In the genomic region with DNA sequence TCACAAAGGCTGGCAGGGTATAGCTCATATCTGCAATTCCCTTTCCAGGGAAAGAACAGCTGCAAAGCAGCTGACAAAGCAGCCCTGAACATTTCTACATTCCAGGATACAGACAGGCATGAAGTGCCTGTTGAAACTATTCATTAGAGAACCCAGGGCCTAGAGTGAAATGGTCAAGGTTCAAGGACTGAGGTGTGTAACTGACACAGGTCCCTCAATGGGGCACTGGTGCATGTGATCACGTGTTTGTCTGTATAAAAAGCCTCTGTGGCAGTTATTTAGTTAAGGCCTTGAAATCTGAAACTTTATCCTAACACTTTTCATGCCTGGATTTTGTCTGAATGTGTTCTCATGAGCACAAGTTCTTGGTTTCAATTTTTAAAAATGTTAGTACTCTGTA, we compare ENCODE assay signal across 12 cellular contexts. TPM values are rescaled to one million over a fixed set of nuclear protein-coding genes. Genes with fewer than 3 reads are reported as not detected.
A peak's percentile ranks its signal among the peaks of the same experiment; 100 is the strongest.
DNase-seq lines count a peak whose midpoint lies in the region; ATAC-seq, FAIRE-seq and TF ChIP-seq lines count a peak whose summit lies in the region.
"Had no signal": no experiment of that assay in that cellular context is flagged by ENCODE, and none has a peak within 500 bp of the region (broad histone marks: within the 10 kb centered on the region; RNA-seq: fewer than 3 reads in every experiment).

No MANE protein-coding gene starts in this region.

- H3K27me3 ChIP-seq in parathyroid adenoma (ENCODE audit: control insufficient read depth, insufficient read depth, low read length), result no peaks in the 10 kb centered on the region
- H3K27me3 ChIP-seq: vagina had no signal

- peak; percentile 77 for DNase-seq in COLO668 (lab: John Stamatoyannopoulos, UW; ENCODE audit: unreplicated experiment)
- DNase-seq in SK-MEL-5 (ENCODE audit: low read depth, low spot score), result peak; percentile 55
- no peak for DNase-seq in glutamatergic neuron
- no peak for DNase-seq in GM19240 (ENCODE audit: insufficient read length, low spot score)
- no peak for DNase-seq in dermis blood vessel endothelial cell
- DNase-seq in urothelium cell line (ENCODE audit: low spot score), result no peak
- DNase-seq: activated naive CD8-positive, alpha-beta T cell treated with anti-CD3 and anti-CD28 coated beads, Interleukin-2, amount 10 ng/mL, durations not matched to agents 7 days and 5 days; NCI-H1436 treated with DMSO at 0.1 percent for 48 hours; T-helper 1 cell had no signal

- H3K4me1 Mint-ChIP-seq in glutamatergic neuron (ENCODE audit: low read depth, unreplicated experiment), result peaks cover 38% of the 10 kb centered on the region

- FAIRE-seq in urothelium cell line (lab: Jason Lieb, UNC), result no peak

- H3K4me1 ChIP-seq in parathyroid adenoma, result peaks cover 8% of the 10 kb centered on the region

- H3K9me3 ChIP-seq in parathyroid adenoma (ENCODE audit: control insufficient read depth, low read length), result no peaks in the 10 kb centered on the region
- H3K9me3 ChIP-seq: vagina had no signal

- no peak for ATAC-seq in HG03378 (IDR thresholded peaks at IDR 0.05; ENCODE audit: unreplicated experiment)

- no peaks in the 10 kb centered on the region for H3K36me3 Mint-ChIP-seq in glutamatergic neuron (ENCODE audit: unreplicated experiment)

- no peak overlapping the region for H3K27ac ChIP-seq in parathyroid adenoma
- H3K27ac ChIP-seq: vagina had no signal

- in situ Hi-C loops in SK-MEL-5 (cut with HindIII; ENCODE audit: low pct_unique_long_range_greater_than_20kb, low sequenced_read_pairs), result no loop called here

- no peak overlapping the region for H2AFZ ChIP-seq in parathyroid adenoma

- H3K4me3 ChIP-seq in parathyroid adenoma (ENCODE audit: low read depth, low read length), result peak overlapping the region; percentile 27
- H3K4me3 ChIP-seq: vagina had no signal

- peak overlapping the region; percentile 25 for H3K27ac Mint-ChIP-seq in glutamatergic neuron (ENCODE audit: unreplicated experiment)
- H3K27ac Mint-ChIP-seq: activated naive CD8-positive, alpha-beta T cell treated with anti-CD3 and anti-CD28 coated beads, Interleukin-2, amount 10 ng/mL, durations not matched to agents 7 days and 5 days had no signal

- H3K9me3 Mint-ChIP-seq in glutamatergic neuron (ENCODE audit: unreplicated experiment), result peaks cover 2% of the 10 kb centered on the region
- H3K9me3 Mint-ChIP-seq: activated naive CD8-positive, alpha-beta T cell treated with anti-CD3 and anti-CD28 coated beads, Interleukin-2, amount 10 ng/mL, durations not matched to agents 7 days and 5 days had no signal

- TF ChIP-seq CTCF in glutamatergic neuron (IDR thresholded peaks at IDR 0.05; ENCODE audit: partially characterized antibody, unreplicated experiment), result no peak
- no peak for TF ChIP-seq CTCF in parathyroid adenoma (IDR thresholded peaks at IDR 0.05)

- H3K4me2 ChIP-seq in parathyroid adenoma (ENCODE audit: low read length), result peak overlapping the region; percentile 58

- H3K27me3 Mint-ChIP-seq in glutamatergic neuron (ENCODE audit: unreplicated experiment), result peaks cover 3% of the 10 kb centered on the region
- H3K27me3 Mint-ChIP-seq: activated naive CD8-positive, alpha-beta T cell treated with anti-CD3 and anti-CD28 coated beads, Interleukin-2, amount 10 ng/mL, durations not matched to agents 7 days and 5 days had no signal

- H3K79me2 ChIP-seq in parathyroid adenoma, result peaks cover 2% of the 10 kb centered on the region

- H3K9ac ChIP-seq in parathyroid adenoma, result no peak overlapping the region

- no peaks in the 10 kb centered on the region for H3K36me3 ChIP-seq in parathyroid adenoma (ENCODE audit: control insufficient read depth, insufficient read depth, low read length)

- no peak overlapping the region for H3K4me3 Mint-ChIP-seq in glutamatergic neuron (ENCODE audit: unreplicated experiment)
- H3K4me3 Mint-ChIP-seq: activated naive CD8-positive, alpha-beta T cell treated with anti-CD3 and anti-CD28 coated beads, Interleukin-2, amount 10 ng/mL, durations not matched to agents 7 days and 5 days had no signal

RNA-seq across cellular contexts. Expression of a gene that starts 47.1 kb away (rescaled TPM):
- 32.8 and 36.0 TPM in 2 replicates for total RNA-seq in SK-MEL-5 (2014; rRNA removed; shearing (Covaris generic))
- polyA plus RNA-seq in SK-MEL-5 (2015; cell fraction: cytosol; rRNA removed), result 36.7 and 46.6 TPM in 2 replicates
- 152 and 167 TPM in 2 replicates for polyA plus RNA-seq in SK-MEL-5 (2015; cell fraction: nucleus; rRNA removed)
- 54.9 TPM for total RNA-seq in glutamatergic neuron (ENCODE audit: unreplicated experiment)
- 54.6 and 61.4 TPM in 2 replicates for total RNA-seq in dermis blood vessel endothelial cell

RNA-seq across cellular contexts. Expression of a gene that starts 49.0 kb away (rescaled TPM):
- total RNA-seq in SK-MEL-5 (2014; rRNA removed; shearing (Covaris generic)), result 12.0 and 13.0 TPM in 2 replicates
- polyA plus RNA-seq in SK-MEL-5 (2015; cell fraction: cytosol; rRNA removed), result 41.8 and 47.4 TPM in 2 replicates
- 38.9 and 61.6 TPM in 2 replicates for polyA plus RNA-seq in SK-MEL-5 (2015; cell fraction: nucleus; rRNA removed)
- 31.7 TPM for total RNA-seq in glutamatergic neuron (ENCODE audit: unreplicated experiment)
- 7.5 and 17.4 TPM in 2 replicates for total RNA-seq in dermis blood vessel endothelial cell

RNA-seq across cellular contexts. Expression of a gene that starts 50.1 kb away (rescaled TPM):
- total RNA-seq in SK-MEL-5 (2014; rRNA removed; shearing (Covaris generic)), result 36.4 and 45.8 TPM in 2 replicates
- 39.3 and 55.3 TPM in 2 replicates for polyA plus RNA-seq in SK-MEL-5 (2015; cell fraction: cytosol; rRNA removed)
- 64.6 and 72.5 TPM in 2 replicates for polyA plus RNA-seq in SK-MEL-5 (2015; cell fraction: nucleus; rRNA removed)
- total RNA-seq in glutamatergic neuron (ENCODE audit: unreplicated experiment) (139 TPM), dermis blood vessel endothelial cell (68.9 and 86.0 TPM in 2 replicates)

Comparison
In these comparisons a context has a peak if more than half of its experiments do, and no peak if none do; other contexts are left out.
1. DNase-seq: peak in COLO668 (single experiment) and SK-MEL-5 (single experiment); none in glutamatergic neuron (single experiment), GM19240 (single experiment), dermis blood vessel endothelial cell (single experiment) and urothelium cell line (single experiment).